In the genomic region with DNA sequence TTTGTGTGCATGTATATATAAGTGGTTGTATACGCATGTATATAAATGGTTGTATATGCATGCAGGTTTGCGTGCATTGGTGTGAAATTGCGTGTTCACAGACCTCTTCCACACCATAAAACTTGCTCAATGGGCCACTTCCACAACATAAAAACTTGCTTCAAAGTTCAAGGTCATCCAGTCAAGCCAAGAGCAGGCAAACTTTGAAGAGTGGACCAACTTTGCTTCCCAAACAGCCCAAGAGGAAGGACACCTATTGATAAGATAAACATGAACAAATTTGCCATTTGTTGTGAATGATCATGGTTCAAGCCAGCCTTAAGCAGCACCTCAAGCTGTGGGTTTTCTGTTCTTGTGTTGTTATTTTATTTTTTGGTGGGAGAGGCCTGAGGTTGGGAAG, we compare ENCODE assay signal across 36 cellular contexts.
"Had no signal": no experiment of that assay in that cellular context is flagged by ENCODE, and none has a peak within 500 bp of the region (broad histone marks: within the 10 kb centered on the region; RNA-seq: fewer than 3 reads in every experiment).

No MANE protein-coding gene starts in this region.

- H3K27ac ChIP-seq: KMS-11 had no signal

- H3K27me3 ChIP-seq: MG63 had no signal

- DNase-seq: Karpas-422, Kasumi-1, MG63, MM.1S, MV-4-11, NCI-H1048, NCI-H1092, NCI-H1092 treated with DMSO at 0.1 percent for 48 hours, NCI-H1105, NCI-H1105 treated with DMSO at 0.1 percent for 48 hours, NCI-H1417, NCI-H1417 treated with DMSO at 0.1 percent for 48 hours, NCI-H1436, NCI-H1436 treated with DMSO at 0.1 percent for 48 hours, NCI-H146, NCI-H1694, NCI-H1694 treated with DMSO at 0.1 percent for 48 hours, NCI-H187, NCI-H187 treated with DMSO at 0.1 percent for 48 hours, NCI-H1930, NCI-H2029, NCI-H2029 treated with DMSO at 0.1 percent for 48 hours, NCI-H2081, NCI-H2081 treated with DMSO at 0.1 percent for 48 hours, NCI-H2107, NCI-H2171, NCI-H2171 treated with DMSO at 0.1 percent for 48 hours, NCI-H2227 treated with DMSO at 0.1 percent for 48 hours, NCI-H226, NCI-H345, NCI-H446, NCI-H446 treated with DMSO at 0.1 percent for 48 hours, NCI-H510A, NCI-H510A treated with DMSO at 0.1 percent for 48 hours, NCI-H524 had no signal

- H3K4me3 ChIP-seq: MG63 had no signal

- H3K4me2 ChIP-seq: KMS-11 had no signal

- H3K9ac ChIP-seq: KMS-11 had no signal

- H3K36me3 ChIP-seq: MG63 had no signal

- H3K9me3 ChIP-seq: MG63 had no signal
